Comparison of ENCODE assay signal across 1 cellular context in genomic region chr3:96619475-96619874, GRCh38.
TF ChIP-seq lines count a peak whose summit lies in the region.

No MANE protein-coding gene starts in this region.

TF ChIP-seq in HepG2, 621 proteins besides CTCF, POLR2A, EP300 and RAD21 (continued from another document):
- no peak for TF ChIP-seq DMTF1 (CRISPR knock-in tag; IDR thresholded peaks at IDR 0.05)
- no peak for TF ChIP-seq KDM2A (CRISPR knock-in tag; IDR thresholded peaks at IDR 0.05; ENCODE audit: borderline replicate concordance, low read depth)
- no peak for TF ChIP-seq ZNF441 (CRISPR knock-in tag; IDR thresholded peaks at IDR 0.05; ENCODE audit: borderline replicate concordance)
- TF ChIP-seq ZNF644 (CRISPR knock-in tag; IDR thresholded peaks at IDR 0.05; ENCODE audit: low read depth): no peak
- TF ChIP-seq ESRRA (CRISPR knock-in tag; IDR thresholded peaks at IDR 0.05; ENCODE audit: low read depth): no peak
- no peak for TF ChIP-seq ZNF382 (CRISPR knock-in tag; IDR thresholded peaks at IDR 0.05; ENCODE audit: borderline replicate concordance)
- no peak for TF ChIP-seq ZNF7 (CRISPR knock-in tag; IDR thresholded peaks at IDR 0.05)
- TF ChIP-seq TEAD3 (CRISPR knock-in tag; optimal IDR thresholded peaks at IDR 0.05; ENCODE audit: borderline replicate concordance): no peak
- TF ChIP-seq ZNF143 (CRISPR knock-in tag; IDR thresholded peaks at IDR 0.05): no peak
- no peak for TF ChIP-seq ZBTB7A (CRISPR knock-in tag; IDR thresholded peaks at IDR 0.05)
- TF ChIP-seq ZNF749 (CRISPR knock-in tag; IDR thresholded peaks at IDR 0.05; ENCODE audit: borderline replicate concordance): no peak
- TF ChIP-seq YEATS4 (CRISPR knock-in tag; IDR thresholded peaks at IDR 0.05; ENCODE audit: borderline replicate concordance): no peak
- no peak for TF ChIP-seq TEAD2 (CRISPR knock-in tag; IDR thresholded peaks at IDR 0.05)
- TF ChIP-seq HOMEZ (CRISPR knock-in tag; IDR thresholded peaks at IDR 0.05; ENCODE audit: low read depth): no peak
- TF ChIP-seq SPEN (CRISPR knock-in tag; IDR thresholded peaks at IDR 0.05; ENCODE audit: low read depth): no peak
